Comparison of ENCODE assay signal across 8 cellular contexts in the genomic region with DNA sequence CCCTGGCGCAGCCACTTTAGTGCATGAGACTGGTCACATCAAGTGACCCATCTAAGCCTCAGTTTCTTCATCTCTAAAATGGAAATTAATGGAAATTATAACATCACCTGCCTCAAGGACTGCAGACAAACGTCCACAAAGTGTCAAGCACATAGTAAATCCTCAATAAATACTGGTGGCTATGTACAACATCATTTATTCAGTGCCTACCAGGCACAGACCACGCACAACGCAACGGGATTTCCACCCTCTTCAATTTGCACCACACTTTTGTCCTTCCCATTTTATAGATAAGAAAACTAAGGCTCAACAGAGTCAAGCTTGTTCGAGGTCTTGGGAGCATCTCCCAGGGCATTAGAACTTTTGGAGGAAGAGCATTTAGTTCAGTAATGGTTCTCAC.
DNase-seq lines count a peak whose midpoint lies in the region; ATAC-seq and TF ChIP-seq lines count a peak whose summit lies in the region.

No MANE protein-coding gene starts in this region.

- peaks cover 61% of the 10 kb centered on the region for H3K79me2 ChIP-seq in ACC112 (ENCODE audit: control insufficient read depth, insufficient read depth, low read length, unreplicated experiment)

- DNase-seq in HL-60 (ENCODE audit: low read depth in 1 of 2, low spot score in 1 of 2) (no peak), brain microvascular endothelial cell (no peak), NCI-H82 (lab: John Stamatoyannopoulos, UW) (no peak), NCI-H1694 treated with DMSO at 0.1 percent for 48 hours (lab: John Stamatoyannopoulos, UW) (no peak)

- H3K4me1 ChIP-seq in ACC112 (ENCODE audit: control insufficient read depth, insufficient read depth, low read length, unreplicated experiment) = peaks cover 8% of the 10 kb centered on the region
- peaks cover 36% of the 10 kb centered on the region for H3K4me1 ChIP-seq in muscle layer of colon (ENCODE audit: insufficient read depth, low read length)

- H3K27ac ChIP-seq in ACC112 (ENCODE audit: low read depth, low read length) (no peak overlapping the region), HL-60 (replicated peaks) (peak overlapping the region; percentile 64), brain microvascular endothelial cell (no peak overlapping the region), muscle layer of colon (ENCODE audit: low read depth, low read length) (no peak overlapping the region)

- H3K27me3 ChIP-seq in ACC112 (ENCODE audit: insufficient read depth, low read length) (no peaks in the 10 kb centered on the region), HL-60 (ENCODE audit: insufficient read depth, poor library complexity, severe bottlenecking) (no peaks in the 10 kb centered on the region), brain microvascular endothelial cell (replicated peaks) (no peaks in the 10 kb centered on the region), muscle layer of colon (ENCODE audit: control insufficient read depth in 1 of 2, insufficient read depth in 2 of 2, low read length in 2 of 2) (no peaks in the 10 kb centered on the region)

- no peaks in the 10 kb centered on the region for H3K9me3 ChIP-seq in muscle layer of colon (ENCODE audit: low read length)

- TF ChIP-seq CTCF in HL-60 (IDR thresholded peaks at IDR 0.05; ENCODE audit: insufficient read depth, low read length) (no peak), brain microvascular endothelial cell (IDR thresholded peaks at IDR 0.05; ENCODE audit: low read depth, low read length, missing control alignments) (no peak)

- H3K4me3 ChIP-seq in ACC112 (ENCODE audit: low read depth, low read length) (peak overlapping the region; percentile 95), HL-60 (replicated peaks; ENCODE audit: insufficient read depth, low read length) (peak overlapping the region; percentile 74), brain microvascular endothelial cell (ENCODE audit: low read depth, low read length) (peak overlapping the region; percentile 69), muscle layer of colon (ENCODE audit: low read depth in 1 of 2, low read length in 2 of 2) (peak overlapping the region in 1 of 2 donors; percentile 67)

- in situ Hi-C loops in brain microvascular endothelial cell (cut with HindIII; ENCODE audit: low pct_ligation_motif_present, low sequenced_read_pairs) = no loop called here

- no peak overlapping the region for H2AFZ ChIP-seq in ACC112 (ENCODE audit: low read length, unreplicated experiment)

- ATAC-seq in HG03095 (IDR thresholded peaks at IDR 0.05; ENCODE audit: unreplicated experiment) = no peak
- ATAC-seq in GM19023 (IDR thresholded peaks at IDR 0.05; ENCODE audit: unreplicated experiment) = no peak

- H3K36me3 ChIP-seq in ACC112 (ENCODE audit: insufficient read depth, low read length) (no peaks in the 10 kb centered on the region), brain microvascular endothelial cell (replicated peaks) (no peaks in the 10 kb centered on the region), muscle layer of colon (ENCODE audit: insufficient read depth, low read length) (no peaks in the 10 kb centered on the region)

- peak overlapping the region; percentile 54 for H3K9ac ChIP-seq in muscle layer of colon (ENCODE audit: low read length)
